19 cellular contexts compared by ENCODE assay signal in genomic region chr13:33271759-33272158, GRCh38. TPM values are rescaled to one million over a fixed set of nuclear protein-coding genes. Genes with fewer than 3 reads are reported as not detected.
A peak's percentile ranks its signal among the peaks of the same experiment; 100 is the strongest.
DNase-seq lines count a peak whose midpoint lies in the region; ATAC-seq and TF ChIP-seq lines count a peak whose summit lies in the region.
"Had no signal": no experiment of that assay in that cellular context is flagged by ENCODE, and none has a peak within 500 bp of the region (broad histone marks: within the 10 kb centered on the region; RNA-seq: fewer than 3 reads in every experiment).

No MANE protein-coding gene starts in this region.

- H3K27ac ChIP-seq in 22Rv1, result peak overlapping the region; percentile 49
- H3K27ac ChIP-seq in RWPE1, result peak overlapping the region; percentile 52; the same call in 1 of the 2 replicates
- peak overlapping the region; percentile 44 for H3K27ac ChIP-seq in rectal smooth muscle tissue (ENCODE audit: low read depth, low read length)
- H3K27ac ChIP-seq: PC-9, prostate gland had no signal

- POLR2A ChIA-PET in RWPE1 (lab: Yijun Ruan, JAX; ENCODE audit: low non-redundant PET), result no interaction called here

- no peak overlapping the region for H3K27ac Mint-ChIP-seq in activated T-helper 1 cell treated with anti-CD3 and anti-CD28 coated beads, Interleukin-12 subunit alpha, Interleukin-12 subunit beta, Interleukin-2, Interleukin-4 antibody, amounts not matched to agents 30 ng/mL and 10 ng/mL and 1 ng/mL, durations not matched to agents 14 hours and 24 hours and 36 hours
- H3K27ac Mint-ChIP-seq: activated naive CD8-positive, alpha-beta T cell treated with anti-CD3 and anti-CD28 coated beads for 36 hours; IgD-negative memory B cell had no signal

- peaks cover 30% of the 10 kb centered on the region for H3K4me1 ChIP-seq in rectal smooth muscle tissue (ENCODE audit: control insufficient read depth, insufficient read depth, low read length)
- H3K4me1 ChIP-seq: HAP-1, prostate gland had no signal

- no peaks in the 10 kb centered on the region for H3K36me3 ChIP-seq in rectal smooth muscle tissue (ENCODE audit: control insufficient read depth, insufficient read depth, low read length)
- H3K36me3 ChIP-seq: gastrocnemius medialis, HAP-1, prostate gland had no signal

- no peaks in the 10 kb centered on the region for H3K27me3 ChIP-seq in rectal smooth muscle tissue (ENCODE audit: control insufficient read depth, insufficient read depth, low read length)
- H3K27me3 ChIP-seq: gastrocnemius medialis had no signal

- H3K4me1 Mint-ChIP-seq in activated T-helper 1 cell treated with anti-CD3 and anti-CD28 coated beads, Interleukin-12 subunit alpha, Interleukin-12 subunit beta, Interleukin-2, Interleukin-4 antibody, amounts not matched to agents 30 ng/mL and 10 ng/mL and 1 ng/mL, durations not matched to agents 14 hours and 24 hours and 36 hours (ENCODE audit: low read depth), result no peaks in the 10 kb centered on the region
- H3K4me1 Mint-ChIP-seq: activated naive CD8-positive, alpha-beta T cell treated with anti-CD3 and anti-CD28 coated beads for 36 hours; central memory CD8-positive, alpha-beta T cell; IgD-negative memory B cell had no signal

- H3K9ac ChIP-seq in rectal smooth muscle tissue (ENCODE audit: low read length), result no peak overlapping the region

- no peak for DNase-seq in RWPE1 (ENCODE audit: low spot score)
- DNase-seq in left lobe of liver (ENCODE audit: low spot score), result no peak
- no peak for DNase-seq in activated T-helper 1 cell treated with anti-CD3 and anti-CD28 coated beads, Interleukin-12 subunit alpha, Interleukin-12 subunit beta, Interleukin-2, Interleukin-4 antibody, amounts not matched to agents 30 ng/mL and 10 ng/mL and 1 ng/mL, durations not matched to agents 14 hours and 24 hours and 36 hours (ENCODE audit: low spot score)
- DNase-seq in occipital lobe (lab: John Stamatoyannopoulos, UW), result no peak
- DNase-seq in NOMO-1 treated with dmso at 0.1 percent for 144 hours (lab: John Stamatoyannopoulos, UW; ENCODE audit: unreplicated experiment), result no peak
- DNase-seq: activated CD4-positive, alpha-beta T cell treated with anti-CD3 and anti-CD28 coated beads, Interleukin-2, amount 50 U/mL, for 4 hours; activated naive CD8-positive, alpha-beta T cell treated with anti-CD3 and anti-CD28 coated beads for 36 hours; activated T-cell treated with anti-CD3 and anti-CD28 coated beads, Interleukin-2, amount 50 U/mL, for 4 hours; gastrocnemius medialis; NCI-H526 treated with DMSO at 0.1 percent for 48 hours; PC-9; stimulated activated CD4-positive, alpha-beta T cell treated with anti-CD3 and anti-CD28 coated beads, Interleukin-1b, Interleukin-23, amount 100 ng/mL, for 48 hours had no signal

- CTCF ChIA-PET in RWPE1 (lab: Yijun Ruan, JAX), result no interaction called here

- no peak overlapping the region for H3K4me3 ChIP-seq in rectal smooth muscle tissue (ENCODE audit: low read length)
- H3K4me3 ChIP-seq: gastrocnemius medialis, HAP-1, PC-9, prostate gland had no signal

- intact Hi-C loops in activated T-helper 1 cell treated with anti-CD3 and anti-CD28 coated beads, Interleukin-12 subunit alpha, Interleukin-12 subunit beta, Interleukin-2, Interleukin-4 antibody, amounts not matched to agents 30 ng/mL and 10 ng/mL and 1 ng/mL, durations not matched to agents 14 hours and 24 hours and 36 hours (cut with micrococcal nuclease), result no loop called here

- no peak overlapping the region for H3K4me3 Mint-ChIP-seq in activated T-helper 1 cell treated with anti-CD3 and anti-CD28 coated beads, Interleukin-12 subunit alpha, Interleukin-12 subunit beta, Interleukin-2, Interleukin-4 antibody, amounts not matched to agents 30 ng/mL and 10 ng/mL and 1 ng/mL, durations not matched to agents 14 hours and 24 hours and 36 hours
- H3K4me3 Mint-ChIP-seq: activated naive CD8-positive, alpha-beta T cell treated with anti-CD3 and anti-CD28 coated beads for 36 hours; activated T-cell treated with anti-CD3 and anti-CD28 coated beads, Interleukin-2, amount 50 U/mL, for 4 hours; central memory CD8-positive, alpha-beta T cell; IgD-negative memory B cell had no signal

- H3K27me3 Mint-ChIP-seq in activated T-helper 1 cell treated with anti-CD3 and anti-CD28 coated beads, Interleukin-12 subunit alpha, Interleukin-12 subunit beta, Interleukin-2, Interleukin-4 antibody, amounts not matched to agents 30 ng/mL and 10 ng/mL and 1 ng/mL, durations not matched to agents 14 hours and 24 hours and 36 hours (ENCODE audit: insufficient read depth), result no peaks in the 10 kb centered on the region

- H3K36me3 Mint-ChIP-seq in activated T-helper 1 cell treated with anti-CD3 and anti-CD28 coated beads, Interleukin-12 subunit alpha, Interleukin-12 subunit beta, Interleukin-2, Interleukin-4 antibody, amounts not matched to agents 30 ng/mL and 10 ng/mL and 1 ng/mL, durations not matched to agents 14 hours and 24 hours and 36 hours (ENCODE audit: low read depth), result no peaks in the 10 kb centered on the region
- H3K36me3 Mint-ChIP-seq: activated naive CD8-positive, alpha-beta T cell treated with anti-CD3 and anti-CD28 coated beads for 36 hours; IgD-negative memory B cell had no signal

- H3K9me3 Mint-ChIP-seq in activated T-helper 1 cell treated with anti-CD3 and anti-CD28 coated beads, Interleukin-12 subunit alpha, Interleukin-12 subunit beta, Interleukin-2, Interleukin-4 antibody, amounts not matched to agents 30 ng/mL and 10 ng/mL and 1 ng/mL, durations not matched to agents 14 hours and 24 hours and 36 hours, result no peaks in the 10 kb centered on the region
- H3K9me3 Mint-ChIP-seq: activated naive CD8-positive, alpha-beta T cell treated with anti-CD3 and anti-CD28 coated beads for 36 hours; activated T-cell treated with anti-CD3 and anti-CD28 coated beads, Interleukin-2, amount 50 U/mL, for 4 hours; central memory CD8-positive, alpha-beta T cell; IgD-negative memory B cell had no signal

- ATAC-seq in left lobe of liver, result peak; percentile 38
- ATAC-seq in GM21528 (IDR thresholded peaks at IDR 0.05; ENCODE audit: low FRiP score, unreplicated experiment), result no peak
- ATAC-seq: activated T-cell treated with anti-CD3 and anti-CD28 coated beads, Interleukin-2, amount 50 U/mL, for 4 hours had no signal

- TF ChIP-seq CTCF in 22Rv1 (IDR thresholded peaks at IDR 0.05), result no peak
- no peak for TF ChIP-seq CTCF in RWPE1 (conservative IDR thresholded peaks at IDR 0.05; ENCODE audit: low read depth)

RNA-seq across cellular contexts. Expression of gene STARD13, which starts 13.8 kb away (rescaled TPM):
- total RNA-seq in left lobe of liver (14.1 TPM), occipital lobe (12.3 TPM)
- 6.9 and 7.2 TPM in 2 replicates for total RNA-seq in activated T-helper 1 cell treated with anti-CD3 and anti-CD28 coated beads, Interleukin-12 subunit alpha, Interleukin-12 subunit beta, Interleukin-2, Interleukin-4 antibody, amounts not matched to agents 30 ng/mL and 10 ng/mL and 1 ng/mL, durations not matched to agents 14 hours and 24 hours and 36 hours
